In the genomic region with DNA sequence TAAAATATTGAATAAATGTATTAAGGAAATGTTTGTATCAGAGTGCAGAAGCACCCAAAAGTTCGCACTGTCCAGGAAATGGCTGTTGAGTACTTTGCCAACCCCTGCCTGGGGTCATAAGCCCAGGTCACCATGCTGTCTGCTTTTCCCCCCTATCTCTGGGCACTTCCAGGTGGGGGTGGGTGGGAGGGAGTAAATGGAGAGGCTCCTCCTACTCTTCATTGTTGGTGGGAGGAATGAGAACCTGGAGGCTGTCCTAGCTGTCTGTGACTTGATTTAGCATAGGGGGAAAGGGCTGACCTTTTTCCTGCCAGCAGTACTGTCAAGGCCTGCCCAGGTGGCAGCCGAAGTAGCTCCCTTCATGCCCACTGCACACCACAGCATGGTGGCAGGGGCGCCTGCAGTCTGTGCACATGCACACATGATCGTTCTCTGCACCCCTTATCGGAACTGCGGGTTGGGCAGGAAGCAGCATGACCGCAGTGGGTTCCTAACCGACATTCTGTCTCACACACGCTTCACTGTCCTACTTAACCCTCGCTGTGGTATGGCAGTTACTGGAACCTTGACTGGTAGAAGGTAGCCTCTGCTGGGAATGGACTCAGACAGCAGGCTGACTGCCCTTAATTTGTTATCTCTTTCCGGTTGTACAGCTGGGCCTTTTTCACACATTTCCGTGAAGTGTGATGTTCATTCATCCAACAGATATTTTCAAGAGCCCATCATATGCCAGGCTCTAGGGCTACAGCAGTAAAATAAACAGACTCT, we compare ENCODE assay signal across 8 cellular contexts. TPM values are rescaled to one million over a fixed set of nuclear protein-coding genes. Genes with fewer than 3 reads are reported as not detected.
DNase-seq lines count a peak whose midpoint lies in the region; ATAC-seq and TF ChIP-seq lines count a peak whose summit lies in the region.

No MANE protein-coding gene starts in this region.

- no peaks in the 10 kb centered on the region for H3K27me3 ChIP-seq in Peyer's patch

- H3K4me3 ChIP-seq in Peyer's patch: no peak overlapping the region

- no peaks in the 10 kb centered on the region for H3K9me3 ChIP-seq in Peyer's patch

- intact Hi-C loops in natural killer cell (cut with micrococcal nuclease): loop anchor here (1.0 kb wide), 1 partner anchor 10 kb away; no protein-coding TSS in a partner anchor

- H3K9me3 Mint-ChIP-seq in natural killer cell (no peaks in the 10 kb centered on the region), glutamatergic neuron (ENCODE audit: unreplicated experiment) (no peaks in the 10 kb centered on the region)

- peak in 2 of 3 donors; percentile 87 to 92 for DNase-seq in Peyer's patch
- DNase-seq in activated T-helper 1 cell treated with anti-CD3 and anti-CD28 coated beads, Interleukin-2, amount 50 U/mL, for 16 hours (ENCODE audit: low read depth in 1 of 2, low spot score in 1 of 2): peak; percentile 58 to 63
- DNase-seq in natural killer cell: peak; percentile 77
- no peak for DNase-seq in glutamatergic neuron
- no peak for DNase-seq in NCI-H446 (lab: John Stamatoyannopoulos, UW)
- no peak for DNase-seq in NCI-H1930 (lab: John Stamatoyannopoulos, UW)

- peaks cover 0 to 19% (median 10%) of the 10 kb centered on the region in 4 donors for H3K4me1 ChIP-seq in Peyer's patch

- TF ChIP-seq CTCF in Peyer's patch (IDR thresholded peaks at IDR 0.05) (no peak), natural killer cell (IDR thresholded peaks at IDR 0.05) (no peak), glutamatergic neuron (IDR thresholded peaks at IDR 0.05; ENCODE audit: partially characterized antibody, unreplicated experiment) (no peak)

- no peaks in the 10 kb centered on the region for H3K36me3 ChIP-seq in Peyer's patch

- ATAC-seq in GM18508 (IDR thresholded peaks at IDR 0.05; ENCODE audit: insufficient read depth, unreplicated experiment) (peak; percentile 95), HG02885 (IDR thresholded peaks at IDR 0.05; ENCODE audit: poor library complexity, unreplicated experiment) (peak; percentile 97), natural killer cell (peak; percentile 88 to 97 (median 97))

- peak overlapping the region in 2 of 4 donors; percentile 3 to 32 for H3K27ac ChIP-seq in Peyer's patch

- H3K27ac Mint-ChIP-seq in natural killer cell (peak overlapping the region; percentile 45 to 78), glutamatergic neuron (ENCODE audit: unreplicated experiment) (no peak overlapping the region)

- peaks cover 26 to 30% of the 10 kb centered on the region in 2 donors for H3K4me1 Mint-ChIP-seq in natural killer cell
- peaks cover 19% of the 10 kb centered on the region for H3K4me1 Mint-ChIP-seq in glutamatergic neuron (ENCODE audit: low read depth, unreplicated experiment)

- no peak for TF ChIP-seq POLR2A in Peyer's patch (IDR thresholded peaks at IDR 0.05)

- H3K36me3 Mint-ChIP-seq in natural killer cell: no peaks in the 10 kb centered on the region
- peaks cover 4% of the 10 kb centered on the region for H3K36me3 Mint-ChIP-seq in glutamatergic neuron (ENCODE audit: unreplicated experiment)

- H3K27me3 Mint-ChIP-seq in natural killer cell (ENCODE audit: low read depth in 2 of 2) (peaks cover 41 to 51% of the 10 kb centered on the region in 2 donors), glutamatergic neuron (ENCODE audit: unreplicated experiment) (no peaks in the 10 kb centered on the region)

- H3K4me3 Mint-ChIP-seq in natural killer cell (peak overlapping the region; percentile 83), glutamatergic neuron (ENCODE audit: unreplicated experiment) (no peak overlapping the region)

RNA-seq across cellular contexts. Expression of a gene that starts 41.5 kb away (rescaled TPM):
- total RNA-seq in Peyer's patch (10 to 100 TPM in 3 of 4 donors, 1 to 10 TPM in 1; 2.5 to 37.0 (median 22.4) TPM), natural killer cell (1 to 10 TPM in 1 of 3 donors, under 1 TPM in 1, not detected in 1; 0.12 to 1.3 TPM), glutamatergic neuron (ENCODE audit: unreplicated experiment) (not detected)

Comparison
In these comparisons a context has a peak if more than half of its experiments do, and no peak if none do; other contexts are left out.
1. DNase-seq: peak in Peyer's patch (2 of 3), activated T-helper 1 cell treated with anti-CD3 and anti-CD28 coated beads, Interleukin-2, amount 50 U/mL, for 16 hours (2 of 2) and natural killer cell (single experiment); none in glutamatergic neuron (single experiment), NCI-H446 (0 of 2) and NCI-H1930 (0 of 2).
2. Peak in every context shown above with its lines, with median percentiles within 50 percentile points of each other: ATAC-seq.